ENCODE assay signal across 1 cellular context in the genomic region with DNA sequence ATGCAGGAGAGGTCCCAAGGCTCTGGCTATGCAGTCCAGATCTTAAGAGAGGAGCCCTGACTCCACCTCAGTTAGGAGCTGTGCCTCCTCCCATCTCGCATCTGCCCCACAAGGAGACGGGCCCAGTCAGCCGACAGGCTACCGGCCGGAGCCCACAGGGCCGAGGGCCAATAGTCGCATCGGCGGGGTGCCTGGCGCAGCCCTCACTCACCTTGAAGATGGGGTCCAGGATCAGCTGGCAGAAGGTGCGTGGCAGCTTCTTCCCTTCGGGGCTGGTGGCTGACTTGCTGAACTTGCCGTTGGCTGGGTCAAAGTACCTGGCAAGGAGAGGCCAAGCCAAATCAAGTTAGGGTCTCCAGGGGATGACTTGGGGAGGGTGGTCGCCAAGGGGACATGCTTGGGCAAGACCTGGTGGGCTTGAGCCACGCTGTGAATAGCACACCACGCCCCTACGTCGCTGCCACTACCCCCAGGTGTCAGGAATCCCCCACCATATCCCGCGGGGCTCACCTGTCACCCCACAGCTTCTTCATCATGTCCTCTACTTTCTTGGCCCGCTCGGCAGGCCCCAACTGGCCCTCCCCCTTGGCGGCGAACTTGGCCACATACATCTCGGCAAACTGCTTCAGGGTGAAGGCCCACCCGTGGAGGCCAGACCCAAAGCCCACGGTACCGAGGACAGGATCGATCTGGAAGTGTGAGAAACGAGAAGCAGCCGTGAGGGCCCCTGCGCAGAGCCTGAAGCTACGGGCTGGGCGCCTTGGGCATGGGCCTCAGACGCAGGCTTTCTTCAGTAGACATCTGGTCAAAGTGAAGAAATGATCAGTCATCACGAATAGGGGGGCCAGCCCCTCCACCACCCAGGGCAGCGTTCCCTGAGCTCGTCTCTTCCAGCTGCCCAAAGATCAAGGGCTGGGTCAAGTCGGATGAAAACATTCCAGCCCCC.
TF ChIP-seq lines count a peak whose summit lies in the region.

No MANE protein-coding gene starts in this region.

TF ChIP-seq in HCT116, 20 proteins besides CTCF, POLR2A, EP300 and RAD21:
- TF ChIP-seq, protein P1, sequence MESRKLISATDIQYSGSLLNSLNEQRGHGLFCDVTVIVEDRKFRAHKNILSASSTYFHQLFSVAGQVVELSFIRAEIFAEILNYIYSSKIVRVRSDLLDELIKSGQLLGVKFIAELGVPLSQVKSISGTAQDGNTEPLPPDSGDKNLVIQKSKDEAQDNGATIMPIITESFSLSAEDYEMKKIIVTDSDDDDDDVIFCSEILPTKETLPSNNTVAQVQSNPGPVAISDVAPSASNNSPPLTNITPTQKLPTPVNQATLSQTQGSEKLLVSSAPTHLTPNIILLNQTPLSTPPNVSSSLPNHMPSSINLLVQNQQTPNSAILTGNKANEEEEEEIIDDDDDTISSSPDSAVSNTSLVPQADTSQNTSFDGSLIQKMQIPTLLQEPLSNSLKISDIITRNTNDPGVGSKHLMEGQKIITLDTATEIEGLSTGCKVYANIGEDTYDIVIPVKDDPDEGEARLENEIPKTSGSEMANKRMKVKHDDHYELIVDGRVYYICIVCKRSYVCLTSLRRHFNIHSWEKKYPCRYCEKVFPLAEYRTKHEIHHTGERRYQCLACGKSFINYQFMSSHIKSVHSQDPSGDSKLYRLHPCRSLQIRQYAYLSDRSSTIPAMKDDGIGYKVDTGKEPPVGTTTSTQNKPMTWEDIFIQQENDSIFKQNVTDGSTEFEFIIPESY (IDR thresholded peaks at IDR 0.05; ENCODE audit: extremely low read depth, insufficient replicate concordance, low read length): no peak
- TF ChIP-seq EGR1 (IDR thresholded peaks at IDR 0.05; ENCODE audit: low read depth) (no peak), YY1 (IDR thresholded peaks at IDR 0.05; ENCODE audit: extremely low read depth, insufficient replicate concordance, low read depth, low read length) (no peak), SRF (IDR thresholded peaks at IDR 0.05; ENCODE audit: low read depth) (no peak), ZNF274 (IDR thresholded peaks at IDR 0.05; ENCODE audit: low read depth, low read length) (no peak), ZFX (IDR thresholded peaks at IDR 0.05) (no peak), EZH2phosphoT487 (IDR thresholded peaks at IDR 0.05; ENCODE audit: borderline replicate concordance) (no peak), POLR2AphosphoS5 (IDR thresholded peaks at IDR 0.05; ENCODE audit: low read depth, low read length) (no peak; the same call in 1 of the 2 replicates), SIN3A (IDR thresholded peaks at IDR 0.05; ENCODE audit: low read depth) (no peak), SP1 (IDR thresholded peaks at IDR 0.05; ENCODE audit: low read depth) (no peak), ELF1 (IDR thresholded peaks at IDR 0.05; ENCODE audit: borderline replicate concordance, low read depth) (no peak), EZH2 (IDR thresholded peaks at IDR 0.05) (no peak), TCF7L2 (IDR thresholded peaks at IDR 0.05; ENCODE audit: borderline replicate concordance, extremely low read depth, insufficient read depth, insufficient read length) (no peak), JUND (IDR thresholded peaks at IDR 0.05) (no peak), CBX3 (IDR thresholded peaks at IDR 0.05; ENCODE audit: low read depth) (no peak), CEBPB (IDR thresholded peaks at IDR 0.05; ENCODE audit: low read depth) (no peak)
- TF ChIP-seq, protein P2, sequence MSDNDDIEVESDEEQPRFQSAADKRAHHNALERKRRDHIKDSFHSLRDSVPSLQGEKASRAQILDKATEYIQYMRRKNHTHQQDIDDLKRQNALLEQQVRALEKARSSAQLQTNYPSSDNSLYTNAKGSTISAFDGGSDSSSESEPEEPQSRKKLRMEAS (IDR thresholded peaks at IDR 0.05): no peak
- TF ChIP-seq, protein P3, sequence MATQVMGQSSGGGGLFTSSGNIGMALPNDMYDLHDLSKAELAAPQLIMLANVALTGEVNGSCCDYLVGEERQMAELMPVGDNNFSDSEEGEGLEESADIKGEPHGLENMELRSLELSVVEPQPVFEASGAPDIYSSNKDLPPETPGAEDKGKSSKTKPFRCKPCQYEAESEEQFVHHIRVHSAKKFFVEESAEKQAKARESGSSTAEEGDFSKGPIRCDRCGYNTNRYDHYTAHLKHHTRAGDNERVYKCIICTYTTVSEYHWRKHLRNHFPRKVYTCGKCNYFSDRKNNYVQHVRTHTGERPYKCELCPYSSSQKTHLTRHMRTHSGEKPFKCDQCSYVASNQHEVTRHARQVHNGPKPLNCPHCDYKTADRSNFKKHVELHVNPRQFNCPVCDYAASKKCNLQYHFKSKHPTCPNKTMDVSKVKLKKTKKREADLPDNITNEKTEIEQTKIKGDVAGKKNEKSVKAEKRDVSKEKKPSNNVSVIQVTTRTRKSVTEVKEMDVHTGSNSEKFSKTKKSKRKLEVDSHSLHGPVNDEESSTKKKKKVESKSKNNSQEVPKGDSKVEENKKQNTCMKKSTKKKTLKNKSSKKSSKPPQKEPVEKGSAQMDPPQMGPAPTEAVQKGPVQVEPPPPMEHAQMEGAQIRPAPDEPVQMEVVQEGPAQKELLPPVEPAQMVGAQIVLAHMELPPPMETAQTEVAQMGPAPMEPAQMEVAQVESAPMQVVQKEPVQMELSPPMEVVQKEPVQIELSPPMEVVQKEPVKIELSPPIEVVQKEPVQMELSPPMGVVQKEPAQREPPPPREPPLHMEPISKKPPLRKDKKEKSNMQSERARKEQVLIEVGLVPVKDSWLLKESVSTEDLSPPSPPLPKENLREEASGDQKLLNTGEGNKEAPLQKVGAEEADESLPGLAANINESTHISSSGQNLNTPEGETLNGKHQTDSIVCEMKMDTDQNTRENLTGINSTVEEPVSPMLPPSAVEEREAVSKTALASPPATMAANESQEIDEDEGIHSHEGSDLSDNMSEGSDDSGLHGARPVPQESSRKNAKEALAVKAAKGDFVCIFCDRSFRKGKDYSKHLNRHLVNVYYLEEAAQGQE (IDR thresholded peaks at IDR 0.05; ENCODE audit: low read depth): no peak
- TF ChIP-seq, protein P4, sequence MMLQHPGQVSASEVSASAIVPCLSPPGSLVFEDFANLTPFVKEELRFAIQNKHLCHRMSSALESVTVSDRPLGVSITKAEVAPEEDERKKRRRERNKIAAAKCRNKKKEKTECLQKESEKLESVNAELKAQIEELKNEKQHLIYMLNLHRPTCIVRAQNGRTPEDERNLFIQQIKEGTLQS (IDR thresholded peaks at IDR 0.05): no peak
